In the genomic region with DNA sequence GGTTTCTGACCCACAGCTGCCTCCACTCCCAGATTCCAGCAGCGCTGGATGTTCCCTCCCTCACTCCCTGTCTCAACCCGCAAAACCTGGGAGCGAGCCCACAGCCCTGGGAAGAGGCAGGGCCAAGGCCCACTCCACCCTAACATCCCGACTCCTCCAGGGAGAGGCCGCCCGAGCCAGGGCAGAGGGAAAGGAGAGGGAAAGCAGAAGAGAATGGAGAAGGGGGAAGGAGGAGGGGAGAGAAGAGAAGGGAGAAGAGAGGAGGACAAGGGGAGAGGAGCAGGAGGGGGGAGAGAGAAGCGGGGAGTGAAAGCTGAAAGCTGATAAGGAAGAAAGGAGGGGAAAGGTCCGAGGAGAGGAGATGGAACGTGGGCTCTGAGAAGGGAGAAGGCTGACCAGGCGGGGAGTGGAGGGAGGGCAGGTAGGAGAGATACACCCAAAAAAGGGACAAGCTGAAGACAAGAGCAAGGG, we compare ENCODE assay signal across 8 cellular contexts.
DNase-seq lines count a peak whose midpoint lies in the region; ATAC-seq, FAIRE-seq and TF ChIP-seq lines count a peak whose summit lies in the region.

No MANE protein-coding gene starts in this region.

- DNase-seq in psoas muscle = peak; percentile 40 to 66
- DNase-seq in mucosa of gallbladder (ENCODE audit: low spot score) = no peak
- DNase-seq in NOMO-1 treated with DMSO at 0.1 percent for 48 hours (lab: John Stamatoyannopoulos, UW; ENCODE audit: unreplicated experiment) = no peak
- no peak for DNase-seq in D721Med (ENCODE audit: insufficient read length, low spot score)

- FAIRE-seq in D721Med (lab: Jason Lieb, UNC) = no peak

- peak overlapping the region; percentile 35 to 51 for H3K4me3 ChIP-seq in gastroesophageal sphincter
- peak overlapping the region; percentile 55 for H3K4me3 ChIP-seq in psoas muscle

- H3K9me3 ChIP-seq in ES-I3 (ENCODE audit: control insufficient read depth, insufficient read depth, low read length) = no peaks in the 10 kb centered on the region
- H3K9me3 ChIP-seq in gastroesophageal sphincter = no peaks in the 10 kb centered on the region
- H3K9me3 ChIP-seq in psoas muscle = no peaks in the 10 kb centered on the region

- peaks cover 27% of the 10 kb centered on the region for H3K4me1 ChIP-seq in ES-I3 (ENCODE audit: insufficient read depth, low read length)
- H3K4me1 ChIP-seq in gastroesophageal sphincter = peaks cover 0 to 39% (median 19%) of the 10 kb centered on the region in 3 donors
- H3K4me1 ChIP-seq in psoas muscle = peaks cover 6% of the 10 kb centered on the region

- peak overlapping the region; percentile 57; the same call in 1 of the 2 replicates for H3K9ac ChIP-seq in ES-I3 (ENCODE audit: low read depth, low read length)

- peak; percentile 13 for ATAC-seq in SK-N-SH treated with all-trans-retinoic acid at 6 μM for 48 hours
- ATAC-seq in gastroesophageal sphincter = peak; percentile 78
- peak in 1 of 4 donors; percentile 47 for ATAC-seq in psoas muscle
- ATAC-seq in GM21529 (IDR thresholded peaks at IDR 0.05; ENCODE audit: unreplicated experiment) = no peak

- TF ChIP-seq POLR2A in gastroesophageal sphincter (IDR thresholded peaks at IDR 0.05) = no peak

- TF ChIP-seq EP300 in gastroesophageal sphincter (IDR thresholded peaks at IDR 0.05) = no peak

- intact Hi-C loops in psoas muscle (cut with DNase I) = loop anchor here (2.0 to 10.0 kb wide), 3 partner anchors 121 to 459 kb away; a partner anchor contains a TSS

- H3K27me3 ChIP-seq in gastroesophageal sphincter (no peaks in the 10 kb centered on the region), psoas muscle (ENCODE audit: insufficient read depth in 3 of 3, low read length in 2 of 3) (peaks cover 0 to 28% (median 0%) of the 10 kb centered on the region in 3 donors)

- no peak for TF ChIP-seq CTCF in gastroesophageal sphincter (IDR thresholded peaks at IDR 0.05)
- TF ChIP-seq CTCF in psoas muscle (IDR thresholded peaks at IDR 0.05) = no peak
- no peak for TF ChIP-seq CTCF in D721Med (IDR thresholded peaks at IDR 0.05; ENCODE audit: insufficient read depth, missing control alignments)

- 0% methylated on average over 1 of the region's 10 CpGs; no CpG with 5 or more reads in 1 of the 2 donors for WGBS in gastroesophageal sphincter (ENCODE audit: low coverage in 1 of 2), 2 donors
- 39 to 43% (median 43%) methylated on average over 10 of the region's 10 CpGs for WGBS in psoas muscle, 3 donors

- H3K36me3 ChIP-seq in ES-I3 (ENCODE audit: insufficient read depth, low read length) (no peaks in the 10 kb centered on the region), gastroesophageal sphincter (no peaks in the 10 kb centered on the region), psoas muscle (ENCODE audit: insufficient read depth in 1 of 2, low read depth in 1 of 2) (no peaks in the 10 kb centered on the region)

- H3K27ac ChIP-seq in gastroesophageal sphincter (peak overlapping the region; percentile 19 to 75 (median 59)), psoas muscle (no peak overlapping the region)

TF ChIP-seq in SK-N-SH treated with all-trans-retinoic acid at 6 μM for 48 hours, 23 proteins besides CTCF, POLR2A, EP300 and RAD21:
- TF ChIP-seq, protein P1, sequence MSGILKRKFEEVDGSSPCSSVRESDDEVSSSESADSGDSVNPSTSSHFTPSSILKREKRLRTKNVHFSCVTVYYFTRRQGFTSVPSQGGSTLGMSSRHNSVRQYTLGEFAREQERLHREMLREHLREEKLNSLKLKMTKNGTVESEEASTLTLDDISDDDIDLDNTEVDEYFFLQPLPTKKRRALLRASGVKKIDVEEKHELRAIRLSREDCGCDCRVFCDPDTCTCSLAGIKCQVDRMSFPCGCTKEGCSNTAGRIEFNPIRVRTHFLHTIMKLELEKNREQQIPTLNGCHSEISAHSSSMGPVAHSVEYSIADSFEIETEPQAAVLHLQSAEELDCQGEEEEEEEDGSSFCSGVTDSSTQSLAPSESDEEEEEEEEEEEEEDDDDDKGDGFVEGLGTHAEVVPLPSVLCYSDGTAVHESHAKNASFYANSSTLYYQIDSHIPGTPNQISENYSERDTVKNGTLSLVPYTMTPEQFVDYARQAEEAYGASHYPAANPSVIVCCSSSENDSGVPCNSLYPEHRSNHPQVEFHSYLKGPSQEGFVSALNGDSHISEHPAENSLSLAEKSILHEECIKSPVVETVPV (CRISPR knock-in tag; IDR thresholded peaks at IDR 0.05) = no peak
- TF ChIP-seq, protein P2, sequence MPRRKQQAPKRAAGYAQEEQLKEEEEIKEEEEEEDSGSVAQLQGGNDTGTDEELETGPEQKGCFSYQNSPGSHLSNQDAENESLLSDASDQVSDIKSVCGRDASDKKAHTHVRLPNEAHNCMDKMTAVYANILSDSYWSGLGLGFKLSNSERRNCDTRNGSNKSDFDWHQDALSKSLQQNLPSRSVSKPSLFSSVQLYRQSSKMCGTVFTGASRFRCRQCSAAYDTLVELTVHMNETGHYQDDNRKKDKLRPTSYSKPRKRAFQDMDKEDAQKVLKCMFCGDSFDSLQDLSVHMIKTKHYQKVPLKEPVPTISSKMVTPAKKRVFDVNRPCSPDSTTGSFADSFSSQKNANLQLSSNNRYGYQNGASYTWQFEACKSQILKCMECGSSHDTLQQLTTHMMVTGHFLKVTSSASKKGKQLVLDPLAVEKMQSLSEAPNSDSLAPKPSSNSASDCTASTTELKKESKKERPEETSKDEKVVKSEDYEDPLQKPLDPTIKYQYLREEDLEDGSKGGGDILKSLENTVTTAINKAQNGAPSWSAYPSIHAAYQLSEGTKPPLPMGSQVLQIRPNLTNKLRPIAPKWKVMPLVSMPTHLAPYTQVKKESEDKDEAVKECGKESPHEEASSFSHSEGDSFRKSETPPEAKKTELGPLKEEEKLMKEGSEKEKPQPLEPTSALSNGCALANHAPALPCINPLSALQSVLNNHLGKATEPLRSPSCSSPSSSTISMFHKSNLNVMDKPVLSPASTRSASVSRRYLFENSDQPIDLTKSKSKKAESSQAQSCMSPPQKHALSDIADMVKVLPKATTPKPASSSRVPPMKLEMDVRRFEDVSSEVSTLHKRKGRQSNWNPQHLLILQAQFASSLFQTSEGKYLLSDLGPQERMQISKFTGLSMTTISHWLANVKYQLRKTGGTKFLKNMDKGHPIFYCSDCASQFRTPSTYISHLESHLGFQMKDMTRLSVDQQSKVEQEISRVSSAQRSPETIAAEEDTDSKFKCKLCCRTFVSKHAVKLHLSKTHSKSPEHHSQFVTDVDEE (CRISPR knock-in tag; IDR thresholded peaks at IDR 0.05) = no peak
- no peak for TF ChIP-seq TCF4 (CRISPR knock-in tag; IDR thresholded peaks at IDR 0.05; ENCODE audit: borderline replicate concordance)

Comparison
In these comparisons a context has a peak if more than half of its experiments do, and no peak if none do; other contexts are left out.
1. DNase-seq: peak in psoas muscle (2 of 2); none in mucosa of gallbladder (single experiment), NOMO-1 treated with DMSO at 0.1 percent for 48 hours (single experiment) and D721Med (single experiment).